16 cellular contexts compared by ENCODE assay signal in genomic region chr22:25753252-25753651, GRCh38. TPM values are rescaled to one million over a fixed set of nuclear protein-coding genes. Genes with fewer than 3 reads are reported as not detected.
"Had no signal": no experiment of that assay in that cellular context is flagged by ENCODE, and none has a peak within 500 bp of the region (broad histone marks: within the 10 kb centered on the region; RNA-seq: fewer than 3 reads in every experiment).

No MANE protein-coding gene starts in this region.

- H3K4me2 ChIP-seq: smooth muscle cell had no signal

- H3K9me3 Mint-ChIP-seq: activated naive CD8-positive, alpha-beta T cell treated with anti-CD3 and anti-CD28 coated beads, Interleukin-2, amount 10 ng/mL, durations not matched to agents 7 days and 5 days had no signal

- H3K4me3 ChIP-seq: smooth muscle cell, stomach, thoracic aorta had no signal

- H3K27ac Mint-ChIP-seq: nephron had no signal

- H3K27ac ChIP-seq: stomach had no signal

- H3K27me3 Mint-ChIP-seq: activated naive CD8-positive, alpha-beta T cell treated with anti-CD3 and anti-CD28 coated beads, Interleukin-2, amount 10 ng/mL, durations not matched to agents 7 days and 5 days had no signal

- H3K36me3 ChIP-seq: stomach, thoracic aorta had no signal

- H3K9me3 ChIP-seq: stomach, thoracic aorta had no signal

- ATAC-seq: activated CD4-positive, CD25-positive, alpha-beta regulatory T cell treated with anti-CD3 and anti-CD28 coated beads, Interleukin-2, amount 50 U/mL, for 24 hours had no signal

- H3K4me3 Mint-ChIP-seq: activated naive CD8-positive, alpha-beta T cell treated with anti-CD3 and anti-CD28 coated beads, Interleukin-2, amount 10 ng/mL, durations not matched to agents 7 days and 5 days; activated T-helper 1 cell treated with anti-CD3 and anti-CD28 coated beads, Interleukin-12 subunit alpha, Interleukin-12 subunit beta, Interleukin-2, Interleukin-4 antibody, amounts not matched to agents 30 ng/mL and 10 ng/mL and 1 ng/mL, durations not matched to agents 14 hours and 24 hours and 36 hours; nephron had no signal

- H3K27me3 ChIP-seq: stomach had no signal

- DNase-seq: activated CD4-positive, alpha-beta T cell treated with anti-CD3 and anti-CD28 coated beads, Interleukin-2, amount 50 U/mL, for 1 hour; activated CD8-positive, alpha-beta memory T cell treated with anti-CD3 and anti-CD28 coated beads for 24 hours; activated naive CD4-positive, alpha-beta T cell; activated naive CD8-positive, alpha-beta T cell treated with anti-CD3 and anti-CD28 coated beads, Interleukin-2, amount 10 ng/mL, durations not matched to agents 7 days and 5 days; mesendoderm; nucleus accumbens; stimulated activated CD4-positive, alpha-beta T cell treated with anti-CD3 and anti-CD28 coated beads, Interleukin-4, amount 100 ng/mL, for 4 hours; stimulated activated CD8-positive, alpha-beta memory T cell treated with anti-CD3 and anti-CD28 coated beads, Interleukin-4, amount 100 ng/mL, for 48 hours; stomach had no signal

RNA-seq across cellular contexts. Expression of gene MYO18B, which starts 11.3 kb away (rescaled TPM):
- total RNA-seq: epithelial cell of proximal tubule, kidney epithelial cell had no signal
